In genomic region chr1:203521071-203521794, GRCh38 we compare ENCODE assay signal across 1 cellular context.
A peak's percentile ranks its signal among the peaks of the same experiment; 100 is the strongest.
TF ChIP-seq lines count a peak whose summit lies in the region.

No MANE protein-coding gene starts in this region.

TF ChIP-seq in SK-N-SH, 30 proteins besides CTCF, POLR2A, EP300 and RAD21 (continued from another document):
- no peak for TF ChIP-seq USF1 (IDR thresholded peaks at IDR 0.05; ENCODE audit: borderline replicate concordance, low read depth)
- TF ChIP-seq TEAD4 (IDR thresholded peaks at IDR 0.05; ENCODE audit: borderline replicate concordance, insufficient read depth), result no peak
- TF ChIP-seq MAX (IDR thresholded peaks at IDR 0.05; ENCODE audit: low read depth), result no peak
- TF ChIP-seq ZBTB33 (IDR thresholded peaks at IDR 0.05; ENCODE audit: borderline replicate concordance, low read depth), result no peak
- TF ChIP-seq USF2 (IDR thresholded peaks at IDR 0.05; ENCODE audit: borderline replicate concordance, low read depth, low read length), result no peak
- TF ChIP-seq, protein P1, sequence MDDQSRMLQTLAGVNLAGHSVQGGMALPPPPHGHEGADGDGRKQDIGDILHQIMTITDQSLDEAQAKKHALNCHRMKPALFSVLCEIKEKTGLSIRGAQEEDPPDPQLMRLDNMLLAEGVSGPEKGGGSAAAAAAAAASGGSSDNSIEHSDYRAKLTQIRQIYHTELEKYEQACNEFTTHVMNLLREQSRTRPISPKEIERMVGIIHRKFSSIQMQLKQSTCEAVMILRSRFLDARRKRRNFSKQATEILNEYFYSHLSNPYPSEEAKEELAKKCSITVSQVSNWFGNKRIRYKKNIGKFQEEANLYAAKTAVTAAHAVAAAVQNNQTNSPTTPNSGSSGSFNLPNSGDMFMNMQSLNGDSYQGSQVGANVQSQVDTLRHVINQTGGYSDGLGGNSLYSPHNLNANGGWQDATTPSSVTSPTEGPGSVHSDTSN (IDR thresholded peaks at IDR 0.05), result peak; percentile 35; the same call in 1 of the 2 replicates
- TF ChIP-seq ELF1 (IDR thresholded peaks at IDR 0.05), result no peak
- TF ChIP-seq NFIC (IDR thresholded peaks at IDR 0.05; ENCODE audit: borderline replicate concordance), result peak; percentile 25; the same call in 1 of the 2 replicates
